ENCODE assay signal across 8 cellular contexts in genomic region chr12:7142057-7142644, GRCh38. TPM values are rescaled to one million over a fixed set of nuclear protein-coding genes. Genes with fewer than 3 reads are reported as not detected.
DNase-seq lines count a peak whose midpoint lies in the region; ATAC-seq and TF ChIP-seq lines count a peak whose summit lies in the region.

No MANE protein-coding gene starts in this region.

- H3K4me3 ChIP-seq in gastrocnemius medialis, result no peak overlapping the region

- ATAC-seq in Right ventricle myocardium superior (ENCODE audit: poor library complexity), result peak; percentile 51
- ATAC-seq in gastrocnemius medialis, result peak in 1 of 2 donors; percentile 44
- ATAC-seq in HG03108 (IDR thresholded peaks at IDR 0.05; ENCODE audit: unreplicated experiment), result no peak

- H3K4me1 ChIP-seq in gastrocnemius medialis, result no peaks in the 10 kb centered on the region

- H3K27ac ChIP-seq in RWPE1, result no peak overlapping the region
- no peak overlapping the region for H3K27ac ChIP-seq in gastrocnemius medialis

- intact Hi-C loops in Right ventricle myocardium superior (cut with DNase I) (no loop called here), gastrocnemius medialis (cut with DNase I; ENCODE audit: low total_unique reads) (loop anchor here (5.0 kb wide), 1 partner anchor 45 kb away; the partner anchor contains the start of gene PEX5)

- DNase-seq in COLO668 (lab: John Stamatoyannopoulos, UW; ENCODE audit: unreplicated experiment) (peak; percentile 34), HK-2 (ENCODE audit: unreplicated experiment) (peak; percentile 36), RWPE1 (ENCODE audit: low spot score) (peak; percentile 48), Right ventricle myocardium superior (peak; percentile 56), gastrocnemius medialis (no peak), occipital lobe (lab: John Stamatoyannopoulos, UW) (no peak)
- DNase-seq in activated effector memory CD4-positive, alpha-beta T cell treated with anti-CD3 and anti-CD28 coated beads, Interleukin-2, amount 50 U/mL, for 16 hours, result peak; percentile 84

- POLR2A ChIA-PET in RWPE1 (lab: Yijun Ruan, JAX; ENCODE audit: low non-redundant PET), result no interaction called here

- in situ Hi-C loops in gastrocnemius medialis (cut with MboI; ENCODE audit: low sequenced_read_pairs in 4 of 4), result no loop called here

- TF ChIP-seq CTCF in RWPE1 (conservative IDR thresholded peaks at IDR 0.05; ENCODE audit: low read depth), result peak; percentile 1; the same call in 1 of the 2 replicates
- TF ChIP-seq CTCF in gastrocnemius medialis (IDR thresholded peaks at IDR 0.05 in 4 of 5, conservative IDR thresholded peaks at IDR 0.05 in 1 of 5), result peak in 4 of 5 experiments; percentile 50 to 61 (median 55)

- H3K36me3 ChIP-seq in gastrocnemius medialis, result no peaks in the 10 kb centered on the region

- no peaks in the 10 kb centered on the region for H3K27me3 ChIP-seq in gastrocnemius medialis

- no peak for TF ChIP-seq POLR2A in gastrocnemius medialis (IDR thresholded peaks at IDR 0.05)

- H3K9me3 ChIP-seq in gastrocnemius medialis, result no peaks in the 10 kb centered on the region

- CTCF ChIA-PET in RWPE1 (lab: Yijun Ruan, JAX), result interaction anchor here (0.6 to 1.4 kb wide), 10 partner anchors 9 to 501 kb away, joined by 3 to 9 read pairs (median 4); no protein-coding TSS in a partner anchor

RNA-seq across cellular contexts. Expression of gene CLSTN3, which starts 12.0 kb away (rescaled TPM):
- total RNA-seq in Right ventricle myocardium superior, result 3.7 TPM
- 1 to 10 TPM; 1.2 to 3.5 (median 2.4) TPM for total RNA-seq in gastrocnemius medialis
- total RNA-seq in occipital lobe, result 60.5 TPM

RNA-seq across cellular contexts. Expression of gene RBP5, which starts 13.5 kb away (rescaled TPM):
- total RNA-seq in Right ventricle myocardium superior, result 0.46 TPM
- total RNA-seq in gastrocnemius medialis, result not detected
- not detected for total RNA-seq in occipital lobe

RNA-seq across cellular contexts. Expression of gene C1RL, which starts 33.1 kb away (rescaled TPM):
- total RNA-seq in Right ventricle myocardium superior, result 10.7 TPM
- 10 to 100 TPM; 15.0 to 18.7 (median 16.7) TPM for total RNA-seq in gastrocnemius medialis
- 3.4 TPM for total RNA-seq in occipital lobe

RNA-seq across cellular contexts. Expression of gene PEX5, which starts 47.3 kb away (rescaled TPM):
- total RNA-seq in Right ventricle myocardium superior (34.1 TPM), gastrocnemius medialis (10 to 100 TPM; 66.8 to 96.9 (median 71.1) TPM), occipital lobe (71.1 TPM)

RNA-seq across cellular contexts. Expression of gene C1R, which starts 49.9 kb away (rescaled TPM):
- total RNA-seq in Right ventricle myocardium superior (165 TPM), gastrocnemius medialis (10 to 100 TPM; 47.5 to 97.8 (median 74.9) TPM), occipital lobe (2.5 TPM)

Comparison
In these comparisons a context has a peak if more than half of its experiments do, and no peak if none do; other contexts are left out.
1. DNase-seq: peak in COLO668 (single experiment), HK-2 (single experiment), RWPE1 (single experiment), activated effector memory CD4-positive, alpha-beta T cell treated with anti-CD3 and anti-CD28 coated beads, Interleukin-2, amount 50 U/mL, for 16 hours (single experiment) and Right ventricle myocardium superior (single experiment); none in gastrocnemius medialis (0 of 2) and occipital lobe (single experiment).
2. RNA of gene CLSTN3, which starts 12.0 kb away (total RNA-seq): 60.5 TPM in occipital lobe (single experiment); 3.7 TPM in Right ventricle myocardium superior (single experiment) and 1.2 to 3.5 TPM in gastrocnemius medialis; every median in the first group is over 10 times any median in the second.